21 cellular contexts compared by ENCODE assay signal in genomic region chr4:107153956-107154355, GRCh38.
"Had no signal": no experiment of that assay in that cellular context is flagged by ENCODE, and none has a peak within 500 bp of the region (broad histone marks: within the 10 kb centered on the region; RNA-seq: fewer than 3 reads in every experiment).

No MANE protein-coding gene starts in this region.

- H3K27me3 Mint-ChIP-seq: stimulated activated naive B cell treated with anti-CD40 and anti-IgM and Interleukin-4, amounts not matched to agents 10 μg/mL and 1 μg/mL and 100 μg/mL, for 72 hours had no signal

- ATAC-seq: activated T-cell treated with anti-CD3 and anti-CD28 coated beads, Interleukin-2, amount 50 U/mL, for 4 hours; stimulated activated naive B cell treated with anti-CD40 and anti-IgM and Interleukin-4, amounts not matched to agents 10 μg/mL and 1 μg/mL and 100 μg/mL, for 72 hours had no signal

- DNase-seq: activated CD8-positive, alpha-beta memory T cell treated with anti-CD3 and anti-CD28 coated beads for 24 hours; activated CD8-positive, alpha-beta memory T cell treated with anti-CD3 and anti-CD28 coated beads, Interleukin-2, amount 50 U/mL, for 4 hours; activated naive CD4-positive, alpha-beta T cell; activated T-cell treated with anti-CD3 and anti-CD28 coated beads, Interleukin-2, amount 50 U/mL, for 4 hours; adrenal gland; glutamatergic neuron; left ventricle myocardium inferior; nephron progenitor cell; right cardiac atrium; stimulated activated CD4-positive, alpha-beta T cell treated with anti-CD3 and anti-CD28 coated beads, Interleukin-15, amount 100 ng/mL, for 24 hours; stimulated activated naive B cell treated with anti-CD40 and anti-IgM and Interleukin-4, amounts not matched to agents 10 μg/mL and 1 μg/mL and 100 μg/mL, for 72 hours; T-helper 1 cell; transverse colon had no signal

- H3K9ac ChIP-seq: parathyroid adenoma had no signal

- H3K36me3 Mint-ChIP-seq: activated naive CD8-positive, alpha-beta T cell; stimulated activated naive B cell treated with anti-CD40 and anti-IgM and Interleukin-4, amounts not matched to agents 10 μg/mL and 1 μg/mL and 100 μg/mL, for 72 hours had no signal

- H3K9me3 Mint-ChIP-seq: activated T-cell treated with anti-CD3 and anti-CD28 coated beads, Interleukin-2, amount 50 U/mL, for 4 hours; activated T-helper 2 cell treated with anti-CD3 and anti-CD28 coated beads, Interferon-gamma antibody, Interleukin-2, Interleukin-4, amounts not matched to agents 10 μg/mL and 5 μg/mL and 100 μg/mL, durations not matched to agents 14 hours and 24 hours and 36 hours; nephron progenitor cell; stimulated activated naive B cell treated with anti-CD40 and anti-IgM and Interleukin-4, amounts not matched to agents 10 μg/mL and 1 μg/mL and 100 μg/mL, for 72 hours had no signal

- H3K4me3 Mint-ChIP-seq: activated naive CD8-positive, alpha-beta T cell; activated T-cell treated with anti-CD3 and anti-CD28 coated beads, Interleukin-2, amount 50 U/mL, for 4 hours; nephron progenitor cell; stimulated activated naive B cell treated with anti-CD40 and anti-IgM and Interleukin-4, amounts not matched to agents 10 μg/mL and 1 μg/mL and 100 μg/mL, for 72 hours had no signal

- FAIRE-seq: astrocyte, bronchial epithelial cell, endometrium had no signal

- H3K4me1 ChIP-seq: adrenal gland, left ventricle myocardium inferior, parathyroid adenoma, transverse colon, vagina had no signal

- H3K27ac Mint-ChIP-seq: activated naive CD8-positive, alpha-beta T cell; activated T-helper 2 cell treated with anti-CD3 and anti-CD28 coated beads, Interferon-gamma antibody, Interleukin-2, Interleukin-4, amounts not matched to agents 10 μg/mL and 5 μg/mL and 100 μg/mL, durations not matched to agents 14 hours and 24 hours and 36 hours; nephron progenitor cell; stimulated activated naive B cell treated with anti-CD40 and anti-IgM and Interleukin-4, amounts not matched to agents 10 μg/mL and 1 μg/mL and 100 μg/mL, for 72 hours had no signal

- H3K27ac ChIP-seq: adrenal gland, hepatocyte, left ventricle myocardium inferior, parathyroid adenoma, transverse colon, vagina had no signal

- H3K27me3 ChIP-seq: adrenal gland, hepatocyte, transverse colon, vagina had no signal

- H3K36me3 ChIP-seq: adrenal gland, left ventricle myocardium inferior, transverse colon, vagina had no signal

- H3K9me3 ChIP-seq: adrenal gland, left ventricle myocardium inferior, transverse colon, vagina had no signal

- H3K4me3 ChIP-seq: adrenal gland, hepatocyte, left ventricle myocardium inferior, transverse colon, vagina had no signal

- H3K4me1 Mint-ChIP-seq: stimulated activated naive B cell treated with anti-CD40 and anti-IgM and Interleukin-4, amounts not matched to agents 10 μg/mL and 1 μg/mL and 100 μg/mL, for 72 hours had no signal

- H3K79me2 ChIP-seq: hepatocyte, parathyroid adenoma had no signal

- H2AFZ ChIP-seq: hepatocyte, parathyroid adenoma had no signal

- H3K4me2 ChIP-seq: hepatocyte had no signal
